Comparison of ENCODE assay signal across 9 cellular contexts in the genomic region with DNA sequence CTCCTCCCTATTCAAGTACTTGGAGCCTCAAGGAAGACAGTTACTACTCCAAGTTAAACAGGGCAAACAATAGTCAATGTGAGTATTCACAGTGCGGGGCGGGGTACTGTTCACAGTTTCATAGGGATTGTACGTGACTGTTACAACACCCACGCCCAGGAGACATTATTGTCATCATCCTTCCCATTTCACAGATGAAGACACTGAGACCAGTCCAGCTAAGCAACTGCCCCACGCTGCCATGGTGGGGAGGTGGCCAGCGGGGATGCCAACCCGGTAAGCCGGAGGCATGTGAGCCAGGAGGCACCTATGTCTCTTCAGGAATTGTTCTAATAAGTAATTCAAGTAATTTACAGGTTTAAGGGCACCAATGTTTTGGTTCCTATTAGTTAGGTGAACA. TPM values are rescaled to one million over a fixed set of nuclear protein-coding genes. Genes with fewer than 3 reads are reported as not detected.
DNase-seq lines count a peak whose midpoint lies in the region; ATAC-seq, FAIRE-seq and TF ChIP-seq lines count a peak whose summit lies in the region.
"Had no signal": no experiment of that assay in that cellular context is flagged by ENCODE, and none has a peak within 500 bp of the region (broad histone marks: within the 10 kb centered on the region; RNA-seq: fewer than 3 reads in every experiment).

No MANE protein-coding gene starts in this region.

- peaks cover 2% of the 10 kb centered on the region for H3K27me3 Mint-ChIP-seq in activated naive CD8-positive, alpha-beta T cell

- dilution Hi-C loops in keratinocyte (cut with MboI; ENCODE audit: extremely low pct_ligation_motif_present, low sequenced_read_pairs) = no loop called here

- no peaks in the 10 kb centered on the region for H3K9me1 ChIP-seq in keratinocyte (ENCODE audit: control insufficient read depth, extremely low read depth, insufficient read depth, low read length)

- H3K36me3 Mint-ChIP-seq in activated naive CD8-positive, alpha-beta T cell = no peaks in the 10 kb centered on the region

- H3K9me3 Mint-ChIP-seq in activated naive CD8-positive, alpha-beta T cell (ENCODE audit: low read depth) = no peaks in the 10 kb centered on the region

- H3K9ac ChIP-seq in keratinocyte (ENCODE audit: control insufficient read depth, extremely low read depth, insufficient read depth, low read length) = peak overlapping the region; percentile 71

- H3K4me3 ChIP-seq in A549 = peak overlapping the region; percentile 76
- H3K4me3 ChIP-seq in HEK293 (ENCODE audit: low read depth, low read length) = peak overlapping the region; percentile 94
- peak overlapping the region; percentile 75 to 91 (median 90) for H3K4me3 ChIP-seq in keratinocyte (ENCODE audit: control insufficient read depth in 2 of 3, extremely low read depth in 1 of 3, insufficient read depth in 2 of 3, low read depth in 1 of 3, low read length in 3 of 3)

- H3K36me3 ChIP-seq in HEK293 (ENCODE audit: control insufficient read depth in 2 of 2, insufficient read depth in 1 of 2, low read length in 2 of 2) = peaks cover 33 to 52% of the 10 kb centered on the region in 2 experiments
- peaks cover 0 to 20% of the 10 kb centered on the region in 2 experiments for H3K36me3 ChIP-seq in keratinocyte (ENCODE audit: control insufficient read depth in 2 of 2, extremely low read depth in 1 of 2, insufficient read depth in 2 of 2, low read length in 2 of 2)

- no peak for TF ChIP-seq POLR2A in A549 (IDR thresholded peaks at IDR 0.05; ENCODE audit: low read length)

- FAIRE-seq in A549 (lab: Jason Lieb, UNC) (no peak), keratinocyte (lab: Jason Lieb, UNC) (no peak)

- ATAC-seq in A549 (no peak), GM18870 (IDR thresholded peaks at IDR 0.05; ENCODE audit: unreplicated experiment) (no peak), HG03378 (IDR thresholded peaks at IDR 0.05; ENCODE audit: unreplicated experiment) (no peak)
- ATAC-seq: Right ventricle myocardium inferior had no signal

- H3K27ac ChIP-seq in A549 = peak overlapping the region; percentile 85 to 97
- no peak overlapping the region for H3K27ac ChIP-seq in HEK293 (ENCODE audit: extremely low read depth, low read depth, low read length)
- peak overlapping the region; percentile 34 for H3K27ac ChIP-seq in keratinocyte (ENCODE audit: control insufficient read depth, insufficient read depth, low read length)

- CTCF ChIA-PET in A549 (lab: Yijun Ruan, JAX) = interaction anchor here (0.7 to 1.0 kb wide), 2 partner anchors 9 to 366 kb away, joined by 3 read pairs; no protein-coding TSS in a partner anchor
- CTCF ChIA-PET in HEK293 (lab: Yijun Ruan, JAX) = interaction anchor here (2.2 kb wide), 1 partner anchor 11 kb away, joined by 7 read pairs; no protein-coding TSS in a partner anchor

- H3K4me2 ChIP-seq in A549 (peak overlapping the region; percentile 87), keratinocyte (ENCODE audit: control insufficient read depth, extremely low read depth, insufficient read depth, low read depth, low read length) (peak overlapping the region; percentile 87)

- peak overlapping the region; percentile 34 for H2AFZ ChIP-seq in keratinocyte (ENCODE audit: control insufficient read depth, low read length)

- H3K27ac Mint-ChIP-seq in activated naive CD8-positive, alpha-beta T cell = peak overlapping the region; percentile 25

- peak overlapping the region; percentile 99 for H3K4me3 Mint-ChIP-seq in activated naive CD8-positive, alpha-beta T cell

- no peak for TF ChIP-seq CTCF in A549 (IDR thresholded peaks at IDR 0.05)
- TF ChIP-seq CTCF in HEK293 (tag by site-specific recombination; IDR thresholded peaks at IDR 0.05) = no peak
- no peak for TF ChIP-seq CTCF in keratinocyte (optimal IDR thresholded peaks at IDR 0.05 in 1 of 3, IDR thresholded peaks at IDR 0.05 in 1 of 3, conservative IDR thresholded peaks at IDR 0.05 in 1 of 3; ENCODE audit: extremely low read depth in 1 of 3, insufficient read depth in 2 of 3, low read length in 3 of 3)

- peak in 1 of 2 experiments; percentile 34 for DNase-seq in A549 (ENCODE audit: low read depth in 1 of 2, low spot score in 1 of 2)
- DNase-seq in keratinocyte (ENCODE audit: low read depth, low spot score) = no peak
- DNase-seq in stimulated activated CD4-positive, alpha-beta T cell treated with anti-CD3 and anti-CD28 coated beads, Interleukin-12 subunit alpha, Interleukin-12 subunit beta, amount 100 ng/mL, for 4 hours = no peak
- DNase-seq in putamen (ENCODE audit: low spot score) = no peak

- peaks cover 16% of the 10 kb centered on the region for H3K4me1 Mint-ChIP-seq in activated naive CD8-positive, alpha-beta T cell (ENCODE audit: low read depth)

- TF ChIP-seq EP300 in A549 (IDR thresholded peaks at IDR 0.05) = no peak

- no peaks in the 10 kb centered on the region for H3K27me3 ChIP-seq in keratinocyte (ENCODE audit: control insufficient read depth, extremely low read depth, insufficient read depth, low read length)

- peaks cover 57% of the 10 kb centered on the region for H3K79me2 ChIP-seq in keratinocyte (ENCODE audit: control insufficient read depth, insufficient read depth, low read length)

- H3K4me1 ChIP-seq in A549 = peaks cover 56% of the 10 kb centered on the region
- no peaks in the 10 kb centered on the region for H3K4me1 ChIP-seq in HEK293 (ENCODE audit: control insufficient read depth, insufficient read depth, low read length)
- peaks cover 21% of the 10 kb centered on the region for H3K4me1 ChIP-seq in keratinocyte (ENCODE audit: control insufficient read depth, extremely low read depth, insufficient read depth, low read length)

- WGBS in A549 (ENCODE audit: missing lambda C conversion rate) = 0% methylated on average over 8 of the region's 8 CpGs

- peaks cover 3% of the 10 kb centered on the region for H4K20me1 ChIP-seq in keratinocyte (ENCODE audit: control insufficient read depth, extremely low read depth, insufficient read depth, low read length)

- POLR2A ChIA-PET in A549 (lab: Yijun Ruan, JAX) = no interaction called here
- POLR2A ChIA-PET in HEK293 (lab: Yijun Ruan, JAX) = interaction anchor here (1.4 to 2.2 kb wide), 2 partner anchors 14 to 287 kb away, joined by 3 to 6 read pairs; partner anchors contain the start of gene USP40

- TF ChIP-seq RAD21 in A549 (conservative IDR thresholded peaks at IDR 0.05 in 1 of 2, IDR thresholded peaks at IDR 0.05 in 1 of 2) = no peak

- H3K9me3 ChIP-seq in A549 = no peaks in the 10 kb centered on the region
- H3K9me3 ChIP-seq in HEK293 (ENCODE audit: control insufficient read depth, insufficient read depth, low read depth, low read length) = no peaks in the 10 kb centered on the region
- no peaks in the 10 kb centered on the region for H3K9me3 ChIP-seq in keratinocyte (ENCODE audit: control insufficient read depth, low read depth, low read length)

TF ChIP-seq in A549, 52 proteins besides CTCF, POLR2A, EP300 and RAD21:
- TF ChIP-seq JUN (IDR thresholded peaks at IDR 0.05) (no peak), ZSCAN20 (CRISPR knock-in tag; IDR thresholded peaks at IDR 0.05) (no peak), EHF (CRISPR knock-in tag; IDR thresholded peaks at IDR 0.05) (no peak), SMC3 (IDR thresholded peaks at IDR 0.05) (no peak)
- TF ChIP-seq, protein P1, sequence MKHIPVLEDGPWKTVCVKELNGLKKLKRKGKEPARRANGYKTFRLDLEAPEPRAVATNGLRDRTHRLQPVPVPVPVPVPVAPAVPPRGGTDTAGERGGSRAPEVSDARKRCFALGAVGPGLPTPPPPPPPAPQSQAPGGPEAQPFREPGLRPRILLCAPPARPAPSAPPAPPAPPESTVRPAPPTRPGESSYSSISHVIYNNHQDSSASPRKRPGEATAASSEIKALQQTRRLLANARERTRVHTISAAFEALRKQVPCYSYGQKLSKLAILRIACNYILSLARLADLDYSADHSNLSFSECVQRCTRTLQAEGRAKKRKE (CRISPR knock-in tag; IDR thresholded peaks at IDR 0.05; ENCODE audit: low read depth) = no peak
TF ChIP-seq in A549: peak in this region for 0.

TF ChIP-seq in HEK293, 187 proteins besides CTCF, POLR2A, EP300 and RAD21:
- TF ChIP-seq ZNF354C (tag by site-specific recombination; IDR thresholded peaks at IDR 0.05; ENCODE audit: borderline replicate concordance, low read depth) (no peak), ZNF837 (tag by site-specific recombination; IDR thresholded peaks at IDR 0.05) (no peak), TRIM28 (IDR thresholded peaks at IDR 0.05; ENCODE audit: borderline replicate concordance, low read length) (no peak), ZNF146 (tag by site-specific recombination; IDR thresholded peaks at IDR 0.05) (no peak), ZNF140 (tag by site-specific recombination; IDR thresholded peaks at IDR 0.05) (no peak), ZNF211 (tag by site-specific recombination; IDR thresholded peaks at IDR 0.05; ENCODE audit: low read depth) (no peak), YY1 (tag by site-specific recombination; IDR thresholded peaks at IDR 0.05) (no peak), ZNF112 (tag by site-specific recombination; IDR thresholded peaks at IDR 0.05) (no peak), ZNF654 (tag by site-specific recombination; IDR thresholded peaks at IDR 0.05; ENCODE audit: low read depth) (no peak)
TF ChIP-seq in HEK293: peak in this region for 0.

RNA-seq across cellular contexts. Expression of gene HJURP, which starts 1.0 kb away (rescaled TPM):
- 111 and 119 TPM in 2 replicates for polyA plus RNA-seq in A549 (2011; rRNA removed)
- 118 and 128 TPM in 2 replicates for polyA plus RNA-seq in A549 (2012; cell fraction: cytosol; rRNA removed)
- polyA plus RNA-seq in A549 (2012; cell fraction: nucleus; rRNA removed) = 310 and 320 TPM in 2 replicates
- 102 to 109 TPM (median 103 TPM) in 3 replicates for polyA plus RNA-seq in A549 (2017; fragmentation: RNase III; extraction: RNeasy Plus Mini Kit Qiagen cat#74134 plus additional on column Dnase treatment)
- 230 and 268 TPM in 2 replicates for polyA minus RNA-seq in A549 (2011; rRNA and poly(A)+ RNA removed)
- 4.9 to 20.2 TPM (median 14.6 TPM) in 3 replicates for polyA plus RNA-seq in keratinocyte
- polyA plus RNA-seq in keratinocyte (2011; ENCODE audit: low read depth) = not detected
- polyA plus RNA-seq in keratinocyte (2011; cell fraction: cytosol; rRNA removed) = 3.1 and 4.6 TPM in 2 replicates
- 8.8 and 11.1 TPM in 2 replicates for polyA plus RNA-seq in keratinocyte (2011; cell fraction: nucleus; rRNA removed)
- polyA plus RNA-seq in keratinocyte (2012; ENCODE audit: low replicate concordance) = 10.4 TPM in 1 of 2 replicates, not detected in the other
- polyA minus RNA-seq in keratinocyte = 8.0 to 40.6 TPM (median 18.4 TPM) in 3 replicates
- 3.1 TPM for polyA minus RNA-seq in keratinocyte (2011; cell fraction: cytosol; rRNA and poly(A)+ RNA removed)
- 1.5 and 5.7 TPM in 2 replicates for polyA minus RNA-seq in keratinocyte (2011; cell fraction: nucleus; rRNA and poly(A)+ RNA removed)
